ENCODE assay signal across 17 cellular contexts in the genomic region with DNA sequence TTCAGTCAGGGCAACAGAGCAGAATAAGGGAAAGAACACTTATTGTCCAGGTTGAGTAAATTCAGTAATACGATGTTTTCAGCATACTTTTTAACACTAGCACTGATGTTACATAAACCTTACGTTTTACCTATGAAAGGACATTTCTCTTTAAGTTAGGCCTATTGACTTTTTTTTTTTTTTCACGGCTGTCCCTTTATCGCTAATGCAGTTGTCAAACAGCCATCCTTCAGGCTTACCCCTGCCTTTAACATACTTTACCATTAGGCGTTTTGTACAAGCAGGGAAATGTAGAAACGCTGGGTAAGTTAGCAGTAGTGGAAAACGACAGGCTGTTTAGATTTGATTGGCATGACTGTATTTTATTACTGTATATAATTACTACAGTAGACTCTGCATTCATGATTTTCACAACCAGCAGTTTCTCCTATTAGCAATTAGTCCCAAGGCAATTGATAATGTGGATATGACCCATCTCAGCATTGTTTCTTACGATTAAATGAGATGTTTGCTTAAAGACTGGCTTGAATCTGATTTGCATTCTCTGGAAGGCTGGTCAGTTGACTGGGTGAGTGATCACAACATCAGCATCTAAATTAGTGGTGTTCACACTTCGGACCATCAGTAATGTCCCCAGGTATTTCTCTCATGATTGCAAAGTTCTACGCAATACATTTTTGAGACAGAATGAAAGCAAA.
DNase-seq lines count a peak whose midpoint lies in the region; ATAC-seq and TF ChIP-seq lines count a peak whose summit lies in the region.
"Had no signal": no experiment of that assay in that cellular context is flagged by ENCODE, and none has a peak within 500 bp of the region (broad histone marks: within the 10 kb centered on the region; RNA-seq: fewer than 3 reads in every experiment).

No MANE protein-coding gene starts in this region.

- DNase-seq in GM23338 (ENCODE audit: low spot score) (no peak), HEK293T (ENCODE audit: extremely low spot score) (no peak), glutamatergic neuron (no peak), nephron progenitor cell (no peak), globus pallidus (ENCODE audit: low spot score) (no peak), C1 segment of cervical spinal cord (lab: John Stamatoyannopoulos, UW) (no peak), hepatocyte (ENCODE audit: low spot score) (no peak)
- no peak for DNase-seq in activated CD8-positive, alpha-beta T cell treated with anti-CD3 and anti-CD28 coated beads, Interleukin-2, amount 10 ng/mL, durations not matched to agents 7 days and 5 days
- DNase-seq: Calu3; CD4-positive, CD25-positive, alpha-beta regulatory T cell; DMS79 treated with DMSO at 0.1 percent for 48 hours; EL; GDM1 had no signal

- CTCF ChIA-PET in HEK293T (lab: Yijun Ruan, JAX), result interaction anchor here (0.5 kb wide), 1 partner anchor 14 kb away, joined by 3 read pairs; no protein-coding TSS in a partner anchor
- CTCF ChIA-PET in activated CD8-positive, alpha-beta T cell treated with anti-CD3 and anti-CD28 coated beads, Interleukin-2, amount 10 ng/mL, durations not matched to agents 7 days and 5 days (lab: Charles Lee), result no interaction called here

- 69% methylated on average over 10 of the region's 10 CpGs for WGBS in hepatocyte (ENCODE audit: low lambda C conversion rate, missing lambda C conversion rate)

- no peaks in the 10 kb centered on the region for H3F3A ChIP-seq in GM23338 (replicated peaks; ENCODE audit: low read depth)

- H3K27me3 ChIP-seq in GM23338 (ENCODE audit: insufficient read depth), result no peaks in the 10 kb centered on the region
- H3K27me3 ChIP-seq in hepatocyte, result no peaks in the 10 kb centered on the region
- H3K27me3 ChIP-seq: BLaER1 had no signal

- POLR2A ChIA-PET in HEK293T (lab: Yijun Ruan, JAX), result no interaction called here
- POLR2A ChIA-PET in activated CD8-positive, alpha-beta T cell treated with anti-CD3 and anti-CD28 coated beads, Interleukin-2, amount 10 ng/mL, durations not matched to agents 7 days and 5 days (lab: Charles Lee), result no interaction called here

- H3K27ac ChIP-seq in GM23338 (ENCODE audit: low read depth) (peak overlapping the region; percentile 39; the same call in 1 of the 2 replicates), hepatocyte (no peak overlapping the region)
- H3K27ac ChIP-seq: A549, BLaER1, KMS-11 had no signal

- H4K20me1 ChIP-seq in GM23338 (replicated peaks; ENCODE audit: insufficient read depth) (peaks cover 36% of the 10 kb centered on the region), hepatocyte (ENCODE audit: insufficient read depth, poor library complexity, severe bottlenecking) (peaks cover 12% of the 10 kb centered on the region)

- peaks cover 3% of the 10 kb centered on the region for H3K27me3 Mint-ChIP-seq in GM23338 (ENCODE audit: insufficient read depth, low read depth, poor library complexity)
- peaks cover 4% of the 10 kb centered on the region for H3K27me3 Mint-ChIP-seq in glutamatergic neuron (ENCODE audit: unreplicated experiment)
- no peaks in the 10 kb centered on the region for H3K27me3 Mint-ChIP-seq in nephron progenitor cell (ENCODE audit: low read depth, poor library complexity)
- peaks cover 28% of the 10 kb centered on the region for H3K27me3 Mint-ChIP-seq in activated CD8-positive, alpha-beta T cell treated with anti-CD3 and anti-CD28 coated beads, Interleukin-2, amount 10 ng/mL, durations not matched to agents 7 days and 5 days (ENCODE audit: low read depth)

- TF ChIP-seq CTCF in GM23338 (conservative IDR thresholded peaks at IDR 0.05; ENCODE audit: low read depth in 2 of 2), result no peak
- no peak for TF ChIP-seq CTCF in glutamatergic neuron (IDR thresholded peaks at IDR 0.05; ENCODE audit: partially characterized antibody, unreplicated experiment)
- no peak for TF ChIP-seq CTCF in nephron progenitor cell (IDR thresholded peaks at IDR 0.05)
- TF ChIP-seq CTCF in hepatocyte (IDR thresholded peaks at IDR 0.05; ENCODE audit: poor library complexity), result no peak

- no peak overlapping the region for H2AFZ ChIP-seq in GM23338
- H2AFZ ChIP-seq in hepatocyte, result no peak overlapping the region

- H3K4me3 Mint-ChIP-seq in GM23338 (peak overlapping the region; percentile 46), glutamatergic neuron (ENCODE audit: unreplicated experiment) (peak overlapping the region; percentile 10), nephron progenitor cell (no peak overlapping the region)
- no peak overlapping the region for H3K4me3 Mint-ChIP-seq in activated CD8-positive, alpha-beta T cell treated with anti-CD3 and anti-CD28 coated beads, Interleukin-2, amount 10 ng/mL, durations not matched to agents 7 days and 5 days
- H3K4me3 Mint-ChIP-seq: CD4-positive, CD25-positive, alpha-beta regulatory T cell had no signal

- H3K27ac Mint-ChIP-seq in GM23338 (0 out of 2 replicates have a peak overlapping the region, but pooled peaks have one; percentile 51), glutamatergic neuron (ENCODE audit: unreplicated experiment) (peak overlapping the region; percentile 35), nephron progenitor cell (peak overlapping the region; percentile 37)
- H3K27ac Mint-ChIP-seq in activated CD8-positive, alpha-beta T cell treated with anti-CD3 and anti-CD28 coated beads, Interleukin-2, amount 10 ng/mL, durations not matched to agents 7 days and 5 days, result no peak overlapping the region
- H3K27ac Mint-ChIP-seq: CD4-positive, CD25-positive, alpha-beta regulatory T cell had no signal

- H3K9me3 ChIP-seq in hepatocyte (ENCODE audit: low read depth), result no peaks in the 10 kb centered on the region
- H3K9me3 ChIP-seq: A549, BLaER1 had no signal

- peaks cover 79% of the 10 kb centered on the region for H3K4me1 Mint-ChIP-seq in GM23338
- peaks cover 44% of the 10 kb centered on the region for H3K4me1 Mint-ChIP-seq in glutamatergic neuron (ENCODE audit: low read depth, unreplicated experiment)
- peaks cover 52% of the 10 kb centered on the region for H3K4me1 Mint-ChIP-seq in nephron progenitor cell
- no peaks in the 10 kb centered on the region for H3K4me1 Mint-ChIP-seq in activated CD8-positive, alpha-beta T cell treated with anti-CD3 and anti-CD28 coated beads, Interleukin-2, amount 10 ng/mL, durations not matched to agents 7 days and 5 days (ENCODE audit: low read depth)
- H3K4me1 Mint-ChIP-seq: CD4-positive, CD25-positive, alpha-beta regulatory T cell had no signal

- H3K36me3 Mint-ChIP-seq in GM23338 (ENCODE audit: low read depth), result no peaks in the 10 kb centered on the region
- H3K36me3 Mint-ChIP-seq in glutamatergic neuron (ENCODE audit: unreplicated experiment), result no peaks in the 10 kb centered on the region
- no peaks in the 10 kb centered on the region for H3K36me3 Mint-ChIP-seq in nephron progenitor cell (ENCODE audit: low read depth)
- H3K36me3 Mint-ChIP-seq in activated CD8-positive, alpha-beta T cell treated with anti-CD3 and anti-CD28 coated beads, Interleukin-2, amount 10 ng/mL, durations not matched to agents 7 days and 5 days (ENCODE audit: low read depth), result no peaks in the 10 kb centered on the region
- H3K36me3 Mint-ChIP-seq: CD4-positive, CD25-positive, alpha-beta regulatory T cell had no signal

- H3K4me1 ChIP-seq in GM23338 (ENCODE audit: insufficient read depth), result peaks cover 87% of the 10 kb centered on the region
- peaks cover 18% of the 10 kb centered on the region for H3K4me1 ChIP-seq in hepatocyte (ENCODE audit: insufficient read depth)
- H3K4me1 ChIP-seq: BLaER1 had no signal

- H3K36me3 ChIP-seq in GM23338 (ENCODE audit: insufficient read depth), result no peaks in the 10 kb centered on the region
- no peaks in the 10 kb centered on the region for H3K36me3 ChIP-seq in hepatocyte (replicated peaks; ENCODE audit: insufficient read depth, low read depth)
- H3K36me3 ChIP-seq: BLaER1 had no signal

- no peaks in the 10 kb centered on the region for H3K9me2 ChIP-seq in GM23338 (ENCODE audit: insufficient read depth)
- H3K9me2 ChIP-seq in hepatocyte (replicated peaks; ENCODE audit: insufficient read depth), result no peaks in the 10 kb centered on the region

- H3K9me3 Mint-ChIP-seq in GM23338 (no peaks in the 10 kb centered on the region), glutamatergic neuron (ENCODE audit: unreplicated experiment) (peaks cover 9% of the 10 kb centered on the region), nephron progenitor cell (no peaks in the 10 kb centered on the region)
- H3K9me3 Mint-ChIP-seq in activated CD8-positive, alpha-beta T cell treated with anti-CD3 and anti-CD28 coated beads, Interleukin-2, amount 10 ng/mL, durations not matched to agents 7 days and 5 days (ENCODE audit: insufficient read depth), result no peaks in the 10 kb centered on the region

- H3K79me2 ChIP-seq in GM23338 (replicated peaks; ENCODE audit: insufficient read depth) (peaks cover 100% of the 10 kb centered on the region), hepatocyte (peaks cover 77% of the 10 kb centered on the region)

- H3K4me3 ChIP-seq in GM23338, result 0 out of 2 replicates have a peak overlapping the region, but pooled peaks have one; percentile 7
- no peak overlapping the region for H3K4me3 ChIP-seq in hepatocyte
- H3K4me3 ChIP-seq: A549, BLaER1 had no signal

- H3K4me2 ChIP-seq in GM23338, result peak overlapping the region; percentile 55
- H3K4me2 ChIP-seq in hepatocyte, result no peak overlapping the region
- H3K4me2 ChIP-seq: A549, BLaER1, KMS-11 had no signal

- no peak for ATAC-seq in GM23338
- ATAC-seq in activated CD8-positive, alpha-beta T cell treated with anti-CD3 and anti-CD28 coated beads, Interleukin-2, amount 10 ng/mL, durations not matched to agents 7 days and 5 days, result no peak
- ATAC-seq: HCT116 had no signal

TF ChIP-seq in GM23338, 12 proteins besides CTCF, POLR2A, EP300 and RAD21 (continues in another document):
- TF ChIP-seq, protein P1, sequence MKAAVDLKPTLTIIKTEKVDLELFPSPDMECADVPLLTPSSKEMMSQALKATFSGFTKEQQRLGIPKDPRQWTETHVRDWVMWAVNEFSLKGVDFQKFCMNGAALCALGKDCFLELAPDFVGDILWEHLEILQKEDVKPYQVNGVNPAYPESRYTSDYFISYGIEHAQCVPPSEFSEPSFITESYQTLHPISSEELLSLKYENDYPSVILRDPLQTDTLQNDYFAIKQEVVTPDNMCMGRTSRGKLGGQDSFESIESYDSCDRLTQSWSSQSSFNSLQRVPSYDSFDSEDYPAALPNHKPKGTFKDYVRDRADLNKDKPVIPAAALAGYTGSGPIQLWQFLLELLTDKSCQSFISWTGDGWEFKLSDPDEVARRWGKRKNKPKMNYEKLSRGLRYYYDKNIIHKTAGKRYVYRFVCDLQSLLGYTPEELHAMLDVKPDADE (IDR thresholded peaks at IDR 0.05), result no peak
- TF ChIP-seq POLR2AphosphoS5 (IDR thresholded peaks at IDR 0.05; ENCODE audit: low read depth), result no peak

TF ChIP-seq in HEK293T, 16 proteins besides CTCF, POLR2A, EP300 and RAD21 (continues in another document):
- TF ChIP-seq, protein P2, sequence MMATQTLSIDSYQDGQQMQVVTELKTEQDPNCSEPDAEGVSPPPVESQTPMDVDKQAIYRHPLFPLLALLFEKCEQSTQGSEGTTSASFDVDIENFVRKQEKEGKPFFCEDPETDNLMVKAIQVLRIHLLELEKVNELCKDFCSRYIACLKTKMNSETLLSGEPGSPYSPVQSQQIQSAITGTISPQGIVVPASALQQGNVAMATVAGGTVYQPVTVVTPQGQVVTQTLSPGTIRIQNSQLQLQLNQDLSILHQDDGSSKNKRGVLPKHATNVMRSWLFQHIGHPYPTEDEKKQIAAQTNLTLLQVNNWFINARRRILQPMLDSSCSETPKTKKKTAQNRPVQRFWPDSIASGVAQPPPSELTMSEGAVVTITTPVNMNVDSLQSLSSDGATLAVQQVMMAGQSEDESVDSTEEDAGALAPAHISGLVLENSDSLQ (IDR thresholded peaks at IDR 0.05), result peak; percentile 83

Comparison
In these comparisons a context has a peak if more than half of its experiments do, and no peak if none do; other contexts are left out.
1. H3K4me3 Mint-ChIP-seq: peak in GM23338 (single experiment) and glutamatergic neuron (single experiment); none in nephron progenitor cell (single experiment) and activated CD8-positive, alpha-beta T cell treated with anti-CD3 and anti-CD28 coated beads, Interleukin-2, amount 10 ng/mL, durations not matched to agents 7 days and 5 days (single experiment).